Comparison of ENCODE assay signal across 1 cellular context in the genomic region with DNA sequence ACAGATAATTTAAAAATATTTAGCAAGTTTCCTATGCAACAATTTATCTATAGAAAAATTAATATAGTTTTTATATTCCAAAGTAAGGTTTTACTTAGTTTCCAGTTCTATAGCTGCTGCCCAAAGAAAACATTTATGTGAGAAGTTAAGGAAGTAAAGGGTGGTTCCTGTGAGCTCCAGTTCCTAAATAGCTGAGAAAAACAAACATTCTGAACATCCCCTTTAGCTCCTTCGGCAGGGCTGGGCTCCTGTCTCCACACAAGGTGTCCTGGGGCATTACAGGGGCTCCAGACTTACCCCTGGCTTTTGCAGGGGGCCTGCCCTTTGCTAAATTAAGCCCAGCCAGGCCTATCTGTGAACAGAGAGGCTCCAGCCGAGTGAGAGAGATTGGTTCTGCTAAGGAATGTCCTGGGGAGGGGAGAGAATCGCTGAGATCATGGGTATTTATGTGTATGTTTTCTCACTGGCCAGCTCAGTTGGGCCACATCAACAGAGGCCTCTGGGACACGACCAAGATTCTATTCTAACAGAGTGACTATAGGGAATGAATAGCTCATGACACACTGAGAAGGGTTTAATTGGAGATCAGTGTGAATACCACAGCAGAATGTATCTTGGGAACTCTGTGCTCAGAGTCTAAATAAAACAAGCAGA.
TF ChIP-seq lines count a peak whose summit lies in the region.

No MANE protein-coding gene starts in this region.

TF ChIP-seq in HEK293, 187 proteins besides CTCF, POLR2A, EP300 and RAD21 (continued from another document):
- TF ChIP-seq, protein P1, sequence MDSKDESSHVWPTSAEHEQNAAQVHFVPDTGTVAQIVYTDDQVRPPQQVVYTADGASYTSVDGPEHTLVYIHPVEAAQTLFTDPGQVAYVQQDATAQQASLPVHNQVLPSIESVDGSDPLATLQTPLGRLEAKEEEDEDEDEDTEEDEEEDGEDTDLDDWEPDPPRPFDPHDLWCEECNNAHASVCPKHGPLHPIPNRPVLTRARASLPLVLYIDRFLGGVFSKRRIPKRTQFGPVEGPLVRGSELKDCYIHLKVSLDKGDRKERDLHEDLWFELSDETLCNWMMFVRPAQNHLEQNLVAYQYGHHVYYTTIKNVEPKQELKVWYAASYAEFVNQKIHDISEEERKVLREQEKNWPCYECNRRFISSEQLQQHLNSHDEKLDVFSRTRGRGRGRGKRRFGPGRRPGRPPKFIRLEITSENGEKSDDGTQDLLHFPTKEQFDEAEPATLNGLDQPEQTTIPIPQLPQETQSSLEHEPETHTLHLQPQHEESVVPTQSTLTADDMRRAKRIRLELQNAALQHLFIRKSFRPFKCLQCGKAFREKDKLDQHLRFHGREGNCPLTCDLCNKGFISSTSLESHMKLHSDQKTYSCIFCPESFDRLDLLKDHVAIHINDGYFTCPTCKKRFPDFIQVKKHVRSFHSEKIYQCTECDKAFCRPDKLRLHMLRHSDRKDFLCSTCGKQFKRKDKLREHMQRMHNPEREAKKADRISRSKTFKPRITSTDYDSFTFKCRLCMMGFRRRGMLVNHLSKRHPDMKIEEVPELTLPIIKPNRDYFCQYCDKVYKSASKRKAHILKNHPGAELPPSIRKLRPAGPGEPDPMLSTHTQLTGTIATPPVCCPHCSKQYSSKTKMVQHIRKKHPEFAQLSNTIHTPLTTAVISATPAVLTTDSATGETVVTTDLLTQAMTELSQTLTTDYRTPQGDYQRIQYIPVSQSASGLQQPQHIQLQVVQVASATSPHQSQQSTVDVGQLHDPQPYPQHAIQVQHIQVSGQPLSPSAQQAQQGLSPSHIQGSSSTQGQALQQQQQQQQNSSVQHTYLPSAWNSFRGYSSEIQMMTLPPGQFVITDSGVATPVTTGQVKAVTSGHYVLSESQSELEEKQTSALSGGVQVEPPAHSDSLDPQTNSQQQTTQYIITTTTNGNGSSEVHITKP (tag by site-specific recombination; IDR thresholded peaks at IDR 0.05), result peak; percentile 17; the same call in 1 of the 2 replicates
